Comparison of ENCODE assay signal across 12 cellular contexts in the genomic region with DNA sequence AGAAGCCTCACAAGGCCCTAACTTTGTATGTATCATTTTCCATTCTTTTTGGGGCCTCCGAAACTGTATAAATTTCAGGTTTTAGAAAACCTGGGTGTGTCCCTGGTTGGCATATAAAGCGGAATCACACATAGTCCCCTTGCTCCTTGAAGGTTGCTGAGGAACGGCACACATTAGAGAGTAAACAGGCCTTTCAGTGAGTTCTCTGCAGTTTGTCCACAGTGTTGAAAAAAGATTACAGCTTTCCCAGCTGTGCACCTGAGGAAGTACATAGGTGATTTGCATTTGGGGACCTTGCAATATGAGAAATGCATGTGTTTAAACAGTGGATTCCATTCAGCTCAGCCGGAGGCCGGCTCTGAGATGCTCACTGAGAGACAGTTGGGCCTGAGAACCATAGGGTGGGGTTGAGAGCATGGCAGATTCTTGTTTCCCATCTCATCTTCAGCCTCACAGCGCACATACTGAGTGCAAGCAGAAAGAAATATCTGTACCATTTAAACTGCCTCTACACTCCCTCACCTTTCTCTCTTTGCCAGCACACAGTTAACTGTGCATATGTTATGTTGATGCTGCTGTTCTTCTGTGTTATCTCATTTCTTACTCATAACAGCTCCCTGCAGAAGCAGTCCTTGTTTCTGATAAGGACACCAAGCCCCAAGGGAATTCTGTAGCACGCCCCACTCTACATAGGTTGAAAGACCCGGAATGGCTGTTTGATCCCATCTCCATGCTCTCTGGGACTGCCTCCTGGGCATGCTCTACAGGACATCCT.
DNase-seq lines count a peak whose midpoint lies in the region; FAIRE-seq and TF ChIP-seq lines count a peak whose summit lies in the region.
"Had no signal": no experiment of that assay in that cellular context is flagged by ENCODE, and none has a peak within 500 bp of the region (broad histone marks: within the 10 kb centered on the region; RNA-seq: fewer than 3 reads in every experiment).

No MANE protein-coding gene starts in this region.

- peak; percentile 98 for FAIRE-seq in islet of Langerhans (lab: Jason Lieb, UNC)

- TF ChIP-seq CTCF in type B pancreatic cell (conservative IDR thresholded peaks at IDR 0.05) = no peak

- DNase-seq in NCI-H2107 treated with DMSO at 0.1 percent for 48 hours (lab: John Stamatoyannopoulos, UW; ENCODE audit: unreplicated experiment) (peak; percentile 31), NCI-H2107 (lab: John Stamatoyannopoulos, UW) (no peak), NCI-H748 (lab: John Stamatoyannopoulos, UW; ENCODE audit: unreplicated experiment) (peak; percentile 80), type B pancreatic cell (ENCODE audit: extremely low spot score, unreplicated experiment) (no peak), EL (no peak)
- DNase-seq in stimulated activated CD4-positive, alpha-beta T cell treated with anti-CD3 and anti-CD28 coated beads, Interleukin-1b, Interleukin-23, amount 100 ng/mL, for 48 hours = no peak
- DNase-seq in activated naive CD8-positive, alpha-beta T cell treated with anti-CD3 and anti-CD28 coated beads for 36 hours = no peak
- DNase-seq: H9, NCI-H1436 treated with DMSO at 0.1 percent for 48 hours, NCI-H446 treated with DMSO at 0.1 percent for 48 hours, OCI-M1 had no signal

- peaks cover 49% of the 10 kb centered on the region for H3K36me3 Mint-ChIP-seq in type B pancreatic cell
- no peaks in the 10 kb centered on the region for H3K36me3 Mint-ChIP-seq in activated naive CD8-positive, alpha-beta T cell treated with anti-CD3 and anti-CD28 coated beads for 36 hours

- H3K4me1 Mint-ChIP-seq in type B pancreatic cell (ENCODE audit: unreplicated experiment) = peaks cover 50% of the 10 kb centered on the region
- H3K4me1 Mint-ChIP-seq in activated naive CD8-positive, alpha-beta T cell treated with anti-CD3 and anti-CD28 coated beads for 36 hours = peaks cover 4% of the 10 kb centered on the region

- peak overlapping the region; percentile 47 for H3K27ac Mint-ChIP-seq in type B pancreatic cell
- H3K27ac Mint-ChIP-seq in activated naive CD8-positive, alpha-beta T cell treated with anti-CD3 and anti-CD28 coated beads for 36 hours = no peak overlapping the region

- H3K4me3 Mint-ChIP-seq in type B pancreatic cell = peak overlapping the region; percentile 9
- H3K4me3 Mint-ChIP-seq in activated naive CD8-positive, alpha-beta T cell treated with anti-CD3 and anti-CD28 coated beads for 36 hours = no peak overlapping the region
- H3K4me3 Mint-ChIP-seq: H9 had no signal

- no peaks in the 10 kb centered on the region for H3K9me3 Mint-ChIP-seq in type B pancreatic cell
- H3K9me3 Mint-ChIP-seq in activated naive CD8-positive, alpha-beta T cell treated with anti-CD3 and anti-CD28 coated beads for 36 hours = no peaks in the 10 kb centered on the region
- H3K9me3 Mint-ChIP-seq: H9 had no signal

- H3K27me3 Mint-ChIP-seq in type B pancreatic cell = no peaks in the 10 kb centered on the region
- no peaks in the 10 kb centered on the region for H3K27me3 Mint-ChIP-seq in activated naive CD8-positive, alpha-beta T cell treated with anti-CD3 and anti-CD28 coated beads for 36 hours

Comparison
In these comparisons a context has a peak if more than half of its experiments do, and no peak if none do; other contexts are left out.
1. DNase-seq: peak in NCI-H2107 treated with DMSO at 0.1 percent for 48 hours (single experiment) and NCI-H748 (single experiment); none in NCI-H2107 (single experiment), type B pancreatic cell (single experiment), stimulated activated CD4-positive, alpha-beta T cell treated with anti-CD3 and anti-CD28 coated beads, Interleukin-1b, Interleukin-23, amount 100 ng/mL, for 48 hours (single experiment), EL (single experiment) and activated naive CD8-positive, alpha-beta T cell treated with anti-CD3 and anti-CD28 coated beads for 36 hours (single experiment).